Comparison of ENCODE assay signal across 30 cellular contexts in genomic region chr2:7988440-7988839, GRCh38.
"Had no signal": no experiment of that assay in that cellular context is flagged by ENCODE, and none has a peak within 500 bp of the region (broad histone marks: within the 10 kb centered on the region; RNA-seq: fewer than 3 reads in every experiment).

No MANE protein-coding gene starts in this region.

- H3K27me3 ChIP-seq: adrenal gland, ascending aorta, body of pancreas, brain microvascular endothelial cell, breast epithelium, cardiac muscle cell had no signal

- H3K9me3 ChIP-seq: adrenal gland, ascending aorta, body of pancreas, breast epithelium had no signal

- ATAC-seq: activated naive CD4-positive, alpha-beta T cell treated with anti-CD3 and anti-CD28 coated beads, Interleukin-2, amount 50 U/mL, for 72 hours; activated naive CD8-positive, alpha-beta T cell treated with anti-CD3 and anti-CD28 coated beads, Interleukin-2, amount 50 U/mL, for 24 hours; activated T-cell treated with anti-CD3 and anti-CD28 coated beads, Interleukin-2, amount 50 U/mL, for 4 hours; activated T-cell treated with anti-CD3 and anti-CD28 coated beads, Interleukin-2, amount 50 U/mL, for 72 hours; activated T-helper 17 cell treated with anti-CD3 and anti-CD28 coated beads, Interleukin-2, amount 50 U/mL, for 72 hours; body of pancreas had no signal

- H3K4me1 ChIP-seq: adrenal gland, ascending aorta, breast epithelium had no signal

- DNase-seq: activated effector memory CD4-positive, alpha-beta T cell treated with anti-CD3 and anti-CD28 coated beads, Interleukin-2, amount 50 U/mL, for 16 hours; activated effector memory CD4-positive, alpha-beta T cell treated with Interleukin-2 at 50 U/mL for 16 hours; activated gamma-delta T cell; activated gamma-delta T cell treated with Interleukin-2 at 50 U/mL for 16 hours; activated naive CD4-positive, alpha-beta T cell; activated naive CD4-positive, alpha-beta T cell treated with anti-CD3 and anti-CD28 coated beads for 36 hours; activated naive CD4-positive, alpha-beta T cell treated with anti-CD3 and anti-CD28 coated beads, Interleukin-2, amount 10 ng/mL, durations not matched to agents 7 days and 5 days; activated naive CD4-positive, alpha-beta T cell treated with anti-CD3 and anti-CD28 coated beads, Interleukin-2, amount 50 U/mL, for 16 hours; activated naive CD4-positive, alpha-beta T cell treated with Interleukin-2 at 50 U/mL for 16 hours; activated naive CD8-positive, alpha-beta T cell treated with anti-CD3 and anti-CD28 coated beads for 36 hours; activated naive CD8-positive, alpha-beta T cell treated with anti-CD3 and anti-CD28 coated beads, Interleukin-2, amount 10 ng/mL, durations not matched to agents 7 days and 5 days; activated naive CD8-positive, alpha-beta T cell treated with anti-CD3 and anti-CD28 coated beads, Interleukin-2, amount 50 U/mL, for 24 hours; activated T-cell treated with anti-CD3 and anti-CD28 coated beads, Interleukin-2, amount 50 U/mL, for 4 hours; activated T-cell treated with anti-CD3 and anti-CD28 coated beads, Interleukin-2, amount 50 U/mL, for 48 hours; activated T-cell treated with anti-CD3 and anti-CD28 coated beads, Interleukin-2, amount 50 U/mL, for 72 hours; adrenal gland; amniotic stem cell; amygdala; anterior cingulate cortex; aorta; brain microvascular endothelial cell; caudate nucleus; central memory CD4-positive, alpha-beta T cell; cerebellar nuclear complex had no signal

- H3K27ac ChIP-seq: adrenal gland, ascending aorta, body of pancreas, brain microvascular endothelial cell, breast epithelium, cardiac muscle cell had no signal

- H3K36me3 ChIP-seq: adrenal gland, ascending aorta, brain microvascular endothelial cell, breast epithelium, cardiac muscle cell had no signal

- H3K4me3 ChIP-seq: adrenal gland, ascending aorta, body of pancreas, breast epithelium, cardiac muscle cell had no signal
